Comparison of ENCODE assay signal across 9 cellular contexts in the genomic region with DNA sequence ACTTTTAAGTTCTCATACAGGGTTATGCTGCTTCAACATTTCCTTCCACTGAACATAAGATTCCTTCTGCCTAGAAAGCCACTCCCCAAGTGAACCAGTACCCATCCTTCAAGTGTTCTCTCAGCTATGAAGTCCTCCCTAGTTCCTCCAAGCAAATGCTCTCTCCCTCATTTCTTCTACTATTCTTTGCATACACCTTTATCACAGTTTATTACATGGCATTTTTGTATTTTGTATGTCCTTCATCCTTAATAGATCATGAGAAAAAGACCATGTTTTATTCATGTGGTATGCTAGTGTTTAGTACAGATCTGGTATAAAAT. TPM values are rescaled to one million over a fixed set of nuclear protein-coding genes. Genes with fewer than 3 reads are reported as not detected.
DNase-seq lines count a peak whose midpoint lies in the region; ATAC-seq, FAIRE-seq and TF ChIP-seq lines count a peak whose summit lies in the region.
"Had no signal": no experiment of that assay in that cellular context is flagged by ENCODE, and none has a peak within 500 bp of the region (broad histone marks: within the 10 kb centered on the region; RNA-seq: fewer than 3 reads in every experiment).

No MANE protein-coding gene starts in this region.

- no peak overlapping the region for H3K4ac ChIP-seq in mesenchymal stem cell (ENCODE audit: low read depth in 1 of 2, low read length in 2 of 2)

- FAIRE-seq in GM18507 (lab: Jason Lieb, UNC), result peak; percentile 54

- in situ Hi-C loops in GM13976 (cut with MboI; ENCODE audit: low sequenced_read_pairs, unreplicated experiment), result no loop called here

- no peak overlapping the region for H4K91ac ChIP-seq in mesenchymal stem cell (ENCODE audit: low read length)

- no peak overlapping the region for H2BK15ac ChIP-seq in mesenchymal stem cell (ENCODE audit: low read depth, poor library complexity, severe bottlenecking)

- peak overlapping the region; percentile 80 for H3K4me3 Mint-ChIP-seq in activated CD8-positive, alpha-beta T cell treated with anti-CD3 and anti-CD28 coated beads, Interleukin-2, amount 10 ng/mL, durations not matched to agents 7 days and 5 days

- H3K4me1 Mint-ChIP-seq in activated CD8-positive, alpha-beta T cell treated with anti-CD3 and anti-CD28 coated beads, Interleukin-2, amount 10 ng/mL, durations not matched to agents 7 days and 5 days (ENCODE audit: low read depth), result peaks cover 56% of the 10 kb centered on the region

- H3K79me1 ChIP-seq in mesenchymal stem cell (replicated peaks; ENCODE audit: low read length, poor library complexity, severe bottlenecking), result no peaks in the 10 kb centered on the region

- peaks cover 34% of the 10 kb centered on the region for H3K36me3 Mint-ChIP-seq in activated CD8-positive, alpha-beta T cell treated with anti-CD3 and anti-CD28 coated beads, Interleukin-2, amount 10 ng/mL, durations not matched to agents 7 days and 5 days (ENCODE audit: low read depth)

- H2AFZ ChIP-seq in ACC112 (ENCODE audit: low read length, unreplicated experiment), result no peak overlapping the region
- H2AFZ ChIP-seq in mesenchymal stem cell (ENCODE audit: low read depth, low read length), result no peak overlapping the region

- POLR2A ChIA-PET in activated CD8-positive, alpha-beta T cell treated with anti-CD3 and anti-CD28 coated beads, Interleukin-2, amount 10 ng/mL, durations not matched to agents 7 days and 5 days (lab: Charles Lee), result interaction anchor here (3.2 kb wide), 1 partner anchor 38 kb away, joined by 66 read pairs; no protein-coding TSS in a partner anchor

- peak overlapping the region; percentile 92 for H3K4me3 ChIP-seq in ACC112 (ENCODE audit: low read depth, low read length)
- peak overlapping the region in 1 of 2 experiments; percentile 85 for H3K4me3 ChIP-seq in mesenchymal stem cell (ENCODE audit: insufficient read depth in 1 of 2, low read depth in 1 of 2, low read length in 2 of 2)
- no peak overlapping the region for H3K4me3 ChIP-seq in effector memory CD4-positive, alpha-beta T cell (ENCODE audit: insufficient read depth, low read depth, low read length, poor library complexity, severe bottlenecking)

- H2BK5ac ChIP-seq in mesenchymal stem cell (ENCODE audit: low read depth, low read length, poor library complexity, severe bottlenecking), result no peak overlapping the region

- no peak for DNase-seq in GM18507 (ENCODE audit: extremely low spot score, insufficient read length, low read depth)
- no peak for DNase-seq in activated CD8-positive, alpha-beta T cell treated with anti-CD3 and anti-CD28 coated beads, Interleukin-2, amount 10 ng/mL, durations not matched to agents 7 days and 5 days
- no peak for DNase-seq in mesenchymal stem cell
- no peak for DNase-seq in effector memory CD4-positive, alpha-beta T cell
- DNase-seq in activated CD8-positive, alpha-beta memory T cell treated with anti-CD3 and anti-CD28 coated beads, Interleukin-2, amount 50 U/mL, for 48 hours, result no peak
- DNase-seq in GM13976 (ENCODE audit: low spot score), result no peak
- DNase-seq: NCI-H510A treated with DMSO at 0.1 percent for 48 hours had no signal

- CTCF ChIA-PET in activated CD8-positive, alpha-beta T cell treated with anti-CD3 and anti-CD28 coated beads, Interleukin-2, amount 10 ng/mL, durations not matched to agents 7 days and 5 days (lab: Charles Lee), result interaction anchor here (1.0 to 3.4 kb wide), 6 partner anchors 10 to 53 kb away, joined by 3 to 26 read pairs (median 14); no protein-coding TSS in a partner anchor

- no peaks in the 10 kb centered on the region for H3K27me3 Mint-ChIP-seq in activated CD8-positive, alpha-beta T cell treated with anti-CD3 and anti-CD28 coated beads, Interleukin-2, amount 10 ng/mL, durations not matched to agents 7 days and 5 days (ENCODE audit: low read depth)

- H3K23ac ChIP-seq in mesenchymal stem cell (ENCODE audit: low read length in 2 of 2), result no peak overlapping the region

- H3K4me2 ChIP-seq in mesenchymal stem cell (ENCODE audit: low read length, poor library complexity, severe bottlenecking), result peak overlapping the region; percentile 14

- H3K9me3 ChIP-seq in mesenchymal stem cell (ENCODE audit: control insufficient read depth, low read length), result no peaks in the 10 kb centered on the region
- no peaks in the 10 kb centered on the region for H3K9me3 ChIP-seq in effector memory CD4-positive, alpha-beta T cell (ENCODE audit: control insufficient read depth, low read length)

- no peaks in the 10 kb centered on the region for H3K27me3 ChIP-seq in ACC112 (ENCODE audit: insufficient read depth, low read length)
- no peaks in the 10 kb centered on the region for H3K27me3 ChIP-seq in mesenchymal stem cell (ENCODE audit: control insufficient read depth in 1 of 2, insufficient read depth in 1 of 2, low read length in 2 of 2)
- H3K27me3 ChIP-seq in effector memory CD4-positive, alpha-beta T cell (replicated peaks; ENCODE audit: control insufficient read depth, insufficient read depth, low read length, poor library complexity, severe bottlenecking), result no peaks in the 10 kb centered on the region

- no peak overlapping the region for H2BK12ac ChIP-seq in mesenchymal stem cell (ENCODE audit: low read length in 2 of 2)

- no peak for TF ChIP-seq CTCF in GM13976 (IDR thresholded peaks at IDR 0.05; ENCODE audit: borderline replicate concordance, control extremely low read depth, extremely low read depth, insufficient read depth, missing control alignments)

- H3K9ac ChIP-seq in mesenchymal stem cell (ENCODE audit: low read length), result peak overlapping the region; percentile 94

- H3K36me3 ChIP-seq in ACC112 (ENCODE audit: insufficient read depth, low read length), result no peaks in the 10 kb centered on the region
- no peaks in the 10 kb centered on the region for H3K36me3 ChIP-seq in mesenchymal stem cell (ENCODE audit: control insufficient read depth in 1 of 2, insufficient read depth in 2 of 2, low read depth in 1 of 2, low read length in 2 of 2)
- H3K36me3 ChIP-seq in effector memory CD4-positive, alpha-beta T cell (ENCODE audit: control insufficient read depth, insufficient read depth, low read length), result no peaks in the 10 kb centered on the region

- no peak overlapping the region for H3K14ac ChIP-seq in mesenchymal stem cell (ENCODE audit: low read length in 2 of 2)

- peaks cover 61% of the 10 kb centered on the region for H3K79me2 ChIP-seq in ACC112 (ENCODE audit: control insufficient read depth, insufficient read depth, low read length, unreplicated experiment)

- H3K18ac ChIP-seq in mesenchymal stem cell (ENCODE audit: low read depth in 1 of 2, low read length in 2 of 2), result no peak overlapping the region

- no peak for ATAC-seq in activated CD8-positive, alpha-beta T cell treated with anti-CD3 and anti-CD28 coated beads, Interleukin-2, amount 10 ng/mL, durations not matched to agents 7 days and 5 days
- no peak for ATAC-seq in HG03565 (IDR thresholded peaks at IDR 0.05; ENCODE audit: unreplicated experiment)

- H3K4me1 ChIP-seq in ACC112 (ENCODE audit: control insufficient read depth, insufficient read depth, low read length, unreplicated experiment), result peaks cover 29% of the 10 kb centered on the region
- H3K4me1 ChIP-seq in mesenchymal stem cell (ENCODE audit: control insufficient read depth, insufficient read depth, low read depth, low read length), result no peaks in the 10 kb centered on the region
- H3K4me1 ChIP-seq in effector memory CD4-positive, alpha-beta T cell (ENCODE audit: control insufficient read depth, insufficient read depth, low read length, poor library complexity, severe bottlenecking), result peaks cover 24% of the 10 kb centered on the region

- H3K9me3 Mint-ChIP-seq in activated CD8-positive, alpha-beta T cell treated with anti-CD3 and anti-CD28 coated beads, Interleukin-2, amount 10 ng/mL, durations not matched to agents 7 days and 5 days (ENCODE audit: insufficient read depth), result no peaks in the 10 kb centered on the region

- H3K27ac Mint-ChIP-seq in activated CD8-positive, alpha-beta T cell treated with anti-CD3 and anti-CD28 coated beads, Interleukin-2, amount 10 ng/mL, durations not matched to agents 7 days and 5 days, result peak overlapping the region; percentile 0

- H4K8ac ChIP-seq in mesenchymal stem cell (ENCODE audit: low read length), result no peak overlapping the region

- no peak overlapping the region for H3K27ac ChIP-seq in ACC112 (ENCODE audit: low read depth, low read length)
- H3K27ac ChIP-seq in mesenchymal stem cell (ENCODE audit: low read length, poor library complexity, severe bottlenecking), result no peak overlapping the region
- no peak overlapping the region for H3K27ac ChIP-seq in effector memory CD4-positive, alpha-beta T cell (ENCODE audit: insufficient read depth, low read length, poor library complexity, severe bottlenecking)

- H2AK5ac ChIP-seq in mesenchymal stem cell (ENCODE audit: low read length, severe bottlenecking), result no peak overlapping the region

- no peak overlapping the region for H2BK120ac ChIP-seq in mesenchymal stem cell (ENCODE audit: low read depth, low read length)

RNA-seq across cellular contexts. Expression of a gene that starts 1.9 kb away (rescaled TPM):
- total RNA-seq in activated CD8-positive, alpha-beta T cell treated with anti-CD3 and anti-CD28 coated beads, Interleukin-2, amount 10 ng/mL, durations not matched to agents 7 days and 5 days, result 10 to 100 TPM; 51.3 to 52.4 TPM
- polyA plus RNA-seq in mesenchymal stem cell (2013, experiment 1 of 2), result 61.5 TPM
- 68.5 TPM for polyA plus RNA-seq in mesenchymal stem cell (2013, experiment 2 of 2)
